10 cellular contexts compared by ENCODE assay signal in the genomic region with DNA sequence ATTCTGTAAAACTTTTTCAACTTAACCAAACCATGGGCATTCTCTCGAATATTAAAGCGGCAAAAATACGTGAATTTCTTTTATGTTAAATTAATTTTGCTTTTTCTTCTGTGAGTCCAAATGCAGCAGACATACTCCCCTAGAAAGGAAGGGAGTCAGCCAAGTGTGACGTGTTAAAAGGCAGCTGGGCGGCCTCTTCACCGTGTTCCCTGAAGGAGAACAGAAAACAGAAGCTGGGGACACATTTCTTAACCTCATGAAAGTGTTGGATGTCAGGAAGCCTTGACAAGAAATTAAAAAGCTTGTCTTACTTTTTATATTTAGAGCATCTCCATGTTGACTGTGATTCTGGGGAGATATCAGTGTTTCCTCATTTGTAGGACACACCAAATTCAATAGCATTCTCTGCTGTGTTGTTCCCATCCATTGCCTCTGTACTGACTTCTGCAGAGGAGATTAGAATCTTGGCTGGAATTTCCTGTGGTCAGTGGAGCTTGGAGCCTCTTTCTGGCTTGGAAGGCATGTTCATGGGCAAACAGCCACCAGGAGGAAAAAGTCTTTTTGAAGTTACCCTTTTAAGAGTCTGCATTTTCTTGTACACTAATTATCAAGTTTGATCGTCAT.
DNase-seq lines count a peak whose midpoint lies in the region; FAIRE-seq and TF ChIP-seq lines count a peak whose summit lies in the region.
"Had no signal": no experiment of that assay in that cellular context is flagged by ENCODE, and none has a peak within 500 bp of the region (broad histone marks: within the 10 kb centered on the region; RNA-seq: fewer than 3 reads in every experiment).

No MANE protein-coding gene starts in this region.

- TF ChIP-seq CTCF in kidney (IDR thresholded peaks at IDR 0.05; ENCODE audit: borderline replicate concordance, extremely low read depth, insufficient read depth) (peak; percentile 15), GM10266 (IDR thresholded peaks at IDR 0.05; ENCODE audit: control insufficient read depth, insufficient read depth, low read depth, missing control alignments) (no peak)

- H3K4me1 ChIP-seq in HUES6 (ENCODE audit: control insufficient read depth, insufficient read depth, low read length): peaks cover 66% of the 10 kb centered on the region
- peaks cover 11% of the 10 kb centered on the region for H3K4me1 ChIP-seq in adipocyte (ENCODE audit: control insufficient read depth, insufficient read depth, low read length)
- H3K4me1 ChIP-seq in kidney (ENCODE audit: control insufficient read depth in 1 of 2, insufficient read depth in 1 of 2, low read depth in 1 of 2, low read length in 2 of 2): peaks cover 0 to 14% of the 10 kb centered on the region in 2 donors

- intact Hi-C loops in kidney (cut with DNase I): no loop called here

- H3K4me3 ChIP-seq in HUES6 (ENCODE audit: low read depth, low read length) (no peak overlapping the region), adipocyte (ENCODE audit: low read length) (no peak overlapping the region), kidney (ENCODE audit: low read length in 2 of 2) (no peak overlapping the region)

- FAIRE-seq in kidney (lab: Jason Lieb, UNC): peak; percentile 54

- H3K36me3 ChIP-seq in HUES6 (ENCODE audit: control insufficient read depth, insufficient read depth, low read length): peaks cover 4% of the 10 kb centered on the region; the same call in 1 of the 2 replicates
- H3K36me3 ChIP-seq in adipocyte (ENCODE audit: control insufficient read depth, insufficient read depth, low read length, severe bottlenecking): no peaks in the 10 kb centered on the region
- H3K36me3 ChIP-seq in kidney (ENCODE audit: control insufficient read depth in 1 of 2, insufficient read depth in 2 of 2, low read length in 2 of 2): no peaks in the 10 kb centered on the region

- H3K9ac ChIP-seq in HUES6 (ENCODE audit: low read length): no peak overlapping the region
- H3K9ac ChIP-seq in adipocyte (ENCODE audit: low read length): no peak overlapping the region
- H3K9ac ChIP-seq in kidney (ENCODE audit: low read length in 2 of 2): no peak overlapping the region

- DNase-seq in ACHN (peak; percentile 95), adipocyte (ENCODE audit: low read depth) (peak; percentile 28), kidney (peak; percentile 74), GM10266 (ENCODE audit: extremely low spot score) (no peak), AG08395 (ENCODE audit: low spot score) (no peak)
- no peak for DNase-seq in activated naive CD4-positive, alpha-beta T cell treated with Interleukin-2 at 50 U/mL for 16 hours
- no peak for DNase-seq in activated CD4-positive, alpha-beta T cell treated with anti-CD3 and anti-CD28 coated beads, Interleukin-2, amount 50 U/mL, for 48 hours
- DNase-seq: amygdala, NCI-H2171 had no signal

- in situ Hi-C loops in ACHN (cut with HindIII; ENCODE audit: low pct_ligation_motif_present, low pct_unique_long_range_greater_than_20kb, low sequenced_read_pairs): no loop called here

- H3K27me3 ChIP-seq in HUES6 (ENCODE audit: control insufficient read depth, insufficient read depth, low read length): no peaks in the 10 kb centered on the region
- no peaks in the 10 kb centered on the region for H3K27me3 ChIP-seq in adipocyte (replicated peaks; ENCODE audit: control insufficient read depth, insufficient read depth, low read length)

- no peaks in the 10 kb centered on the region for H3K9me3 ChIP-seq in HUES6 (ENCODE audit: control insufficient read depth, insufficient read depth, low read depth, low read length)
- H3K9me3 ChIP-seq in adipocyte (ENCODE audit: control insufficient read depth, low read length): no peaks in the 10 kb centered on the region
- no peaks in the 10 kb centered on the region for H3K9me3 ChIP-seq in kidney (ENCODE audit: control insufficient read depth in 1 of 2, low read length in 2 of 2)

- H3K27ac ChIP-seq in HUES6 (ENCODE audit: low read depth, low read length) (peak overlapping the region; percentile 61; the same call in 1 of the 2 replicates), kidney (ENCODE audit: low read depth in 2 of 2, low read length in 2 of 2) (peak overlapping the region; percentile 8 to 42)

Comparison
In these comparisons a context has a peak if more than half of its experiments do, and no peak if none do; other contexts are left out.
1. DNase-seq: peak in ACHN (single experiment), adipocyte (single experiment) and kidney (single experiment); none in activated naive CD4-positive, alpha-beta T cell treated with Interleukin-2 at 50 U/mL for 16 hours (single experiment), GM10266 (single experiment), AG08395 (single experiment) and activated CD4-positive, alpha-beta T cell treated with anti-CD3 and anti-CD28 coated beads, Interleukin-2, amount 50 U/mL, for 48 hours (0 of 2).